ENCODE assay signal across 20 cellular contexts in genomic region chr11:2689551-2690260, GRCh38. TPM values are rescaled to one million over a fixed set of nuclear protein-coding genes. Genes with fewer than 3 reads are reported as not detected.
DNase-seq lines count a peak whose midpoint lies in the region; FAIRE-seq and TF ChIP-seq lines count a peak whose summit lies in the region.
"Had no signal": no experiment of that assay in that cellular context is flagged by ENCODE, and none has a peak within 500 bp of the region (broad histone marks: within the 10 kb centered on the region; RNA-seq: fewer than 3 reads in every experiment).

No MANE protein-coding gene starts in this region.

- peak overlapping the region; percentile 32 for H3K4me2 ChIP-seq in Karpas-422 (ENCODE audit: low read depth, low read length, poor library complexity, severe bottlenecking)
- no peak overlapping the region for H3K4me2 ChIP-seq in trophoblast cell (ENCODE audit: low read length)

- H3K18ac ChIP-seq in trophoblast cell (ENCODE audit: low read length), result no peak overlapping the region

- no peak overlapping the region for H3K4me3 ChIP-seq in Karpas-422 (ENCODE audit: low read length)
- no peak overlapping the region for H3K4me3 ChIP-seq in endodermal cell (ENCODE audit: low read length)
- H3K4me3 ChIP-seq in trophoblast cell (ENCODE audit: low read depth, low read length), result no peak overlapping the region
- H3K4me3 ChIP-seq: SJSA1 had no signal

- no peak overlapping the region for H4K12ac ChIP-seq in trophoblast cell (ENCODE audit: low read depth, low read length)

- 92 to 100% methylated on average over 4 to 7 of the region's 7 CpGs for WGBS in endodermal cell (ENCODE audit: insufficient coverage in 1 of 2, insufficient read length in 1 of 2), 2 experiments
- no CpG with 5 or more reads among the region's 7 CpGs for WGBS in trophoblast cell (ENCODE audit: extremely low coverage, insufficient coverage, insufficient read length)

- no peak overlapping the region for H2BK12ac ChIP-seq in trophoblast cell (ENCODE audit: low read length)

- no peak overlapping the region for H4K8ac ChIP-seq in trophoblast cell (ENCODE audit: low read depth, low read length)

- H3K4me1 Mint-ChIP-seq in endodermal cell, result peaks cover 69% of the 10 kb centered on the region
- no peaks in the 10 kb centered on the region for H3K4me1 Mint-ChIP-seq in activated CD4-positive, alpha-beta T cell treated with anti-CD3 and anti-CD28 coated beads, Interleukin-2, amount 10 ng/mL, durations not matched to agents 7 days and 5 days

- peaks cover 5% of the 10 kb centered on the region for H3K79me1 ChIP-seq in trophoblast cell (ENCODE audit: low read length)

- no peaks in the 10 kb centered on the region for H3K27me3 ChIP-seq in Karpas-422 (ENCODE audit: low read length)
- no peaks in the 10 kb centered on the region for H3K27me3 ChIP-seq in endodermal cell (ENCODE audit: control insufficient read depth, insufficient read depth, low read length, poor library complexity, severe bottlenecking)
- no peaks in the 10 kb centered on the region for H3K27me3 ChIP-seq in trophoblast cell (ENCODE audit: insufficient read depth, low read length)
- H3K27me3 ChIP-seq: SJSA1 had no signal

- H3K9ac ChIP-seq in Karpas-422 (ENCODE audit: low read length) (no peak overlapping the region), endodermal cell (ENCODE audit: extremely low read depth, low read length, poor library complexity, severe bottlenecking) (no peak overlapping the region), trophoblast cell (ENCODE audit: low read length) (no peak overlapping the region)

- no peaks in the 10 kb centered on the region for H3K9me3 Mint-ChIP-seq in endodermal cell
- H3K9me3 Mint-ChIP-seq in activated CD4-positive, alpha-beta T cell treated with anti-CD3 and anti-CD28 coated beads, Interleukin-2, amount 10 ng/mL, durations not matched to agents 7 days and 5 days, result no peaks in the 10 kb centered on the region
- H3K9me3 Mint-ChIP-seq: IgD-negative memory B cell; T-helper 2 cell treated with Interferon-gamma antibody and Interleukin-4, amounts not matched to agents 5 μg/mL and 100 μg/mL, for 36 hours had no signal

- no peak overlapping the region for H2AFZ ChIP-seq in Karpas-422 (ENCODE audit: low read length)
- H2AFZ ChIP-seq in trophoblast cell (ENCODE audit: insufficient read depth, low read length, poor library complexity), result no peak overlapping the region

- H3K27ac ChIP-seq in Karpas-422 (ENCODE audit: low read length) (peak overlapping the region; percentile 53), endodermal cell (ENCODE audit: low read depth, low read length) (no peak overlapping the region), trophoblast cell (ENCODE audit: low read depth, low read length) (no peak overlapping the region)
- H3K27ac ChIP-seq: 22Rv1, SJSA1 had no signal

- H4K91ac ChIP-seq in trophoblast cell (ENCODE audit: low read depth, low read length), result no peak overlapping the region

- no peak overlapping the region for H3K23ac ChIP-seq in trophoblast cell (ENCODE audit: low read length)

- no peaks in the 10 kb centered on the region for H3K9me3 ChIP-seq in Karpas-422 (ENCODE audit: low read length)
- H3K9me3 ChIP-seq in endodermal cell (ENCODE audit: control insufficient read depth, low read length), result no peaks in the 10 kb centered on the region
- peaks cover 2% of the 10 kb centered on the region for H3K9me3 ChIP-seq in trophoblast cell (ENCODE audit: insufficient read depth, low read depth, low read length)
- H3K9me3 ChIP-seq: SJSA1 had no signal

- peak overlapping the region; percentile 5 for H3K4ac ChIP-seq in trophoblast cell (ENCODE audit: low read depth, low read length)

- POLR2A ChIA-PET in activated CD4-positive, alpha-beta T cell treated with anti-CD3 and anti-CD28 coated beads, Interleukin-2, amount 10 ng/mL, durations not matched to agents 7 days and 5 days (lab: Charles Lee), result no interaction called here

- H3K79me2 ChIP-seq in Karpas-422 (ENCODE audit: low read length) (peaks cover 81% of the 10 kb centered on the region), trophoblast cell (ENCODE audit: control insufficient read depth, insufficient read depth, low read length, poor library complexity) (peaks cover 5% of the 10 kb centered on the region)

- H2BK5ac ChIP-seq in trophoblast cell (ENCODE audit: low read depth, low read length, poor library complexity), result no peak overlapping the region

- TF ChIP-seq CTCF in endodermal cell (conservative IDR thresholded peaks at IDR 0.05), result no peak

- H4K20me1 ChIP-seq in Karpas-422 (ENCODE audit: insufficient read depth, low read depth, low read length), result peaks cover 54% of the 10 kb centered on the region; the same call in 1 of the 2 replicates

- peaks cover 4% of the 10 kb centered on the region for H3K36me3 Mint-ChIP-seq in endodermal cell (ENCODE audit: low read depth)
- no peaks in the 10 kb centered on the region for H3K36me3 Mint-ChIP-seq in activated CD4-positive, alpha-beta T cell treated with anti-CD3 and anti-CD28 coated beads, Interleukin-2, amount 10 ng/mL, durations not matched to agents 7 days and 5 days (ENCODE audit: low read depth)

- H2AK5ac ChIP-seq in trophoblast cell (ENCODE audit: low read length), result no peak overlapping the region

- no peaks in the 10 kb centered on the region for H3K27me3 Mint-ChIP-seq in endodermal cell (ENCODE audit: insufficient read depth)
- H3K27me3 Mint-ChIP-seq in activated CD4-positive, alpha-beta T cell treated with anti-CD3 and anti-CD28 coated beads, Interleukin-2, amount 10 ng/mL, durations not matched to agents 7 days and 5 days, result no peaks in the 10 kb centered on the region
- H3K27me3 Mint-ChIP-seq: IgD-negative memory B cell had no signal

- H3K4me3 Mint-ChIP-seq in endodermal cell, result no peak overlapping the region
- H3K4me3 Mint-ChIP-seq in activated CD4-positive, alpha-beta T cell treated with anti-CD3 and anti-CD28 coated beads, Interleukin-2, amount 10 ng/mL, durations not matched to agents 7 days and 5 days, result no peak overlapping the region
- H3K4me3 Mint-ChIP-seq: T-helper 2 cell treated with Interferon-gamma antibody and Interleukin-4, amounts not matched to agents 5 μg/mL and 100 μg/mL, for 36 hours had no signal

- peaks cover 64% of the 10 kb centered on the region for H3K4me1 ChIP-seq in Karpas-422 (ENCODE audit: low read length)
- peaks cover 37% of the 10 kb centered on the region for H3K4me1 ChIP-seq in endodermal cell (ENCODE audit: control insufficient read depth, insufficient read depth, low read length)
- H3K4me1 ChIP-seq in trophoblast cell (ENCODE audit: control insufficient read depth in 1 of 2, insufficient read depth in 2 of 2, low read length in 2 of 2), result peaks cover 45 to 52% of the 10 kb centered on the region in 2 experiments
- H3K4me1 ChIP-seq: SJSA1 had no signal

- H3K27ac Mint-ChIP-seq in endodermal cell, result peak overlapping the region; percentile 55
- no peak overlapping the region for H3K27ac Mint-ChIP-seq in activated CD4-positive, alpha-beta T cell treated with anti-CD3 and anti-CD28 coated beads, Interleukin-2, amount 10 ng/mL, durations not matched to agents 7 days and 5 days
- H3K27ac Mint-ChIP-seq: IgD-negative memory B cell; T-helper 2 cell treated with Interferon-gamma antibody and Interleukin-4, amounts not matched to agents 5 μg/mL and 100 μg/mL, for 36 hours had no signal

- H3K36me3 ChIP-seq in Karpas-422 (ENCODE audit: insufficient read depth, low read length), result no peaks in the 10 kb centered on the region
- H3K36me3 ChIP-seq in endodermal cell (ENCODE audit: control insufficient read depth, insufficient read depth, low read length), result peaks cover 9% of the 10 kb centered on the region
- H3K36me3 ChIP-seq in trophoblast cell (ENCODE audit: control insufficient read depth in 1 of 2, insufficient read depth in 2 of 2, low read length in 2 of 2), result peaks cover 11 to 18% of the 10 kb centered on the region in 2 experiments

- H2BK120ac ChIP-seq in trophoblast cell (ENCODE audit: insufficient read depth, low read length, poor library complexity), result no peak overlapping the region

- H3K14ac ChIP-seq in trophoblast cell (ENCODE audit: low read length), result no peak overlapping the region

- no peaks in the 10 kb centered on the region for H3K9me2 ChIP-seq in Karpas-422 (replicated peaks; ENCODE audit: insufficient read depth, low read length)

- CTCF ChIA-PET in activated CD4-positive, alpha-beta T cell treated with anti-CD3 and anti-CD28 coated beads, Interleukin-2, amount 10 ng/mL, durations not matched to agents 7 days and 5 days (lab: Charles Lee), result no interaction called here

- FAIRE-seq in urothelium cell line (lab: Jason Lieb, UNC), result no peak

- DNase-seq in NCI-H1417 (lab: John Stamatoyannopoulos, UW) (peak in 2 of 3 experiments; percentile 4 to 8), NCI-H1417 treated with DMSO at 0.1 percent for 48 hours (lab: John Stamatoyannopoulos, UW) (no peak), Karpas-422 (peak; percentile 64), endodermal cell (peak; percentile 41), trophoblast cell (peak in 1 of 2 donors; percentile 5), urothelium cell line (ENCODE audit: low spot score) (no peak)
- no peak for DNase-seq in activated CD4-positive, alpha-beta T cell treated with anti-CD3 and anti-CD28 coated beads, Interleukin-2, amount 10 ng/mL, durations not matched to agents 7 days and 5 days
- DNase-seq in NK-92 treated with Interleukin-12 subunit alpha and Interleukin-12 subunit beta, amount 100 ng/mL, for 24 hours (lab: John Stamatoyannopoulos, UW), result no peak
- DNase-seq: C1 segment of cervical spinal cord; caudate nucleus; DMS79; effector memory CD4-positive, alpha-beta T cell; kidney glomerular epithelial cell; NCI-H1092; NCI-H345; occipital lobe had no signal

RNA-seq across cellular contexts. Expression of gene KCNQ1OT1, which starts 10.1 kb away (rescaled TPM):
- total RNA-seq in Karpas-422 (2014; rRNA removed; shearing (Covaris generic); ENCODE audit: low replicate concordance), result 2.7 and 3.0 TPM in 2 replicates
- 1 to 10 TPM; 5.2 to 6.9 TPM for total RNA-seq in endodermal cell
- 0.71 TPM for polyA plus RNA-seq in endodermal cell (2013, experiment 1 of 2)
- 0.99 TPM for polyA plus RNA-seq in endodermal cell (2013, experiment 2 of 2)
- polyA plus RNA-seq in trophoblast cell (2013), result 0.19 and 0.21 TPM in 2 replicates
- total RNA-seq in activated CD4-positive, alpha-beta T cell treated with anti-CD3 and anti-CD28 coated beads, Interleukin-2, amount 10 ng/mL, durations not matched to agents 7 days and 5 days, result under 1 TPM; 0.19 to 0.22 TPM

Comparison
In these comparisons a context has a peak if more than half of its experiments do, and no peak if none do; other contexts are left out.
1. DNase-seq: peak in NCI-H1417 (2 of 3), Karpas-422 (single experiment) and endodermal cell (single experiment); none in NCI-H1417 treated with DMSO at 0.1 percent for 48 hours (single experiment), urothelium cell line (single experiment), activated CD4-positive, alpha-beta T cell treated with anti-CD3 and anti-CD28 coated beads, Interleukin-2, amount 10 ng/mL, durations not matched to agents 7 days and 5 days (single experiment) and NK-92 treated with Interleukin-12 subunit alpha and Interleukin-12 subunit beta, amount 100 ng/mL, for 24 hours (single experiment).